ENCODE assay signal across 8 cellular contexts in genomic region chr7:148967032-148967372, GRCh38.
DNase-seq lines count a peak whose midpoint lies in the region; ATAC-seq and TF ChIP-seq lines count a peak whose summit lies in the region.

No MANE protein-coding gene starts in this region.

- in situ Hi-C loops in astrocyte of the cerebellum (cut with HindIII; ENCODE audit: low sequenced_read_pairs): loop anchor here (10.0 to 25.0 kb wide), 2 partner anchors 380 to 462 kb away; partner anchors contain the start of gene C7orf33

- peak overlapping the region; percentile 75 to 91 (median 81) for H3K4me3 Mint-ChIP-seq in CD8-positive, alpha-beta memory T cell

- peak overlapping the region; percentile 76 for H2AFZ ChIP-seq in osteoblast (ENCODE audit: low read length)

- no peaks in the 10 kb centered on the region for H4K20me1 ChIP-seq in osteoblast (ENCODE audit: insufficient read depth, low read length)

- ATAC-seq in HG03060 (IDR thresholded peaks at IDR 0.05; ENCODE audit: low read depth, unreplicated experiment) (peak; percentile 12), omental fat pad (ENCODE audit: low FRiP score) (no peak)

- H3K4me2 ChIP-seq in osteoblast (ENCODE audit: insufficient read depth, low read length): peak overlapping the region; percentile 65

- peaks cover 0 to 2% (median 0%) of the 10 kb centered on the region in 3 donors for H3K36me3 Mint-ChIP-seq in CD8-positive, alpha-beta memory T cell

- no peaks in the 10 kb centered on the region for H3K36me3 ChIP-seq in CD8-positive, alpha-beta memory T cell (ENCODE audit: insufficient read depth, low read length)
- H3K36me3 ChIP-seq in osteoblast (ENCODE audit: insufficient read depth, low read length): no peaks in the 10 kb centered on the region

- H3K4me1 ChIP-seq in CD8-positive, alpha-beta memory T cell (ENCODE audit: insufficient read depth, low read length): peaks cover 11% of the 10 kb centered on the region
- H3K4me1 ChIP-seq in osteoblast (ENCODE audit: insufficient read depth, low read length): peaks cover 7% of the 10 kb centered on the region

- no peaks in the 10 kb centered on the region for H3K9me3 Mint-ChIP-seq in CD8-positive, alpha-beta memory T cell

- no peaks in the 10 kb centered on the region for H3K27me3 ChIP-seq in CD8-positive, alpha-beta memory T cell (ENCODE audit: insufficient read depth, low read length, poor library complexity, severe bottlenecking)
- no peaks in the 10 kb centered on the region for H3K27me3 ChIP-seq in osteoblast (ENCODE audit: insufficient read depth, low read length)

- no peak overlapping the region for H3K4me3 ChIP-seq in CD8-positive, alpha-beta memory T cell (ENCODE audit: low read length)
- H3K4me3 ChIP-seq in astrocyte of the cerebellum (ENCODE audit: low read depth, low read length) (peak overlapping the region; percentile 18), osteoblast (ENCODE audit: insufficient read depth, low read length) (peak overlapping the region; percentile 44)

- peak overlapping the region in 5 of 8 donors; percentile 27 to 85 (median 71) for H3K27ac Mint-ChIP-seq in CD8-positive, alpha-beta memory T cell

- no peaks in the 10 kb centered on the region for H3K9me3 ChIP-seq in CD8-positive, alpha-beta memory T cell (ENCODE audit: low read length)
- no peaks in the 10 kb centered on the region for H3K9me3 ChIP-seq in osteoblast (ENCODE audit: low read depth, low read length)

- POLR2A ChIA-PET in CD8-positive, alpha-beta memory T cell (lab: Charles Lee): interaction anchor here (1.4 kb wide), 1 partner anchor 111 kb away, joined by 6 read pairs; no protein-coding TSS in a partner anchor

- peaks cover 0 to 10% of the 10 kb centered on the region in 2 donors for H3K27me3 Mint-ChIP-seq in CD8-positive, alpha-beta memory T cell

- CTCF ChIA-PET in CD8-positive, alpha-beta memory T cell (lab: Charles Lee): interaction anchor here (0.7 to 6.1 kb wide), 22 partner anchors 9 to 470 kb away, joined by 3 to 93 read pairs (median 4); no protein-coding TSS in a partner anchor

- no peak for TF ChIP-seq CTCF in astrocyte of the cerebellum (IDR thresholded peaks at IDR 0.05; ENCODE audit: low read depth, low read length, missing control alignments)
- TF ChIP-seq CTCF in osteoblast (IDR thresholded peaks at IDR 0.05; ENCODE audit: extremely low read depth, low read depth, low read length): no peak
- TF ChIP-seq CTCF in omental fat pad (IDR thresholded peaks at IDR 0.05): peak in 1 of 3 donors; percentile 20

- no peak overlapping the region for H3K27ac ChIP-seq in CD8-positive, alpha-beta memory T cell (ENCODE audit: low read depth, low read length)
- H3K27ac ChIP-seq in osteoblast (ENCODE audit: low read depth, low read length): no peak overlapping the region

- H3K4me1 Mint-ChIP-seq in CD8-positive, alpha-beta memory T cell: peaks cover 19 to 33% (median 30%) of the 10 kb centered on the region in 3 donors

- H3K79me2 ChIP-seq in osteoblast (ENCODE audit: insufficient read depth, low read length): no peaks in the 10 kb centered on the region

- no peak for DNase-seq in CD8-positive, alpha-beta memory T cell
- DNase-seq in astrocyte of the cerebellum (ENCODE audit: low read depth): no peak
- DNase-seq in osteoblast (ENCODE audit: insufficient read length, low spot score, missing footprints): no peak
- DNase-seq in NCI-H146 treated with DMSO at 0.1 percent for 48 hours (lab: John Stamatoyannopoulos, UW; ENCODE audit: unreplicated experiment): no peak
- no peak for DNase-seq in effector CD8-positive, alpha-beta T cell (lab: John Stamatoyannopoulos, UW)
- no peak for DNase-seq in omental fat pad (ENCODE audit: low spot score)
- no peak for DNase-seq in AG20443 (ENCODE audit: low spot score)
